8 cellular contexts compared by ENCODE assay signal in genomic region chr11:72103754-72104167, GRCh38. TPM values are rescaled to one million over a fixed set of nuclear protein-coding genes. Genes with fewer than 3 reads are reported as not detected.
DNase-seq lines count a peak whose midpoint lies in the region; ATAC-seq and TF ChIP-seq lines count a peak whose summit lies in the region.

No MANE protein-coding gene starts in this region.

- DNase-seq in HFF-Myc (ENCODE audit: extremely low read depth, low read depth) (no peak), AG08396 (ENCODE audit: low spot score) (no peak), NCI-H526 treated with DMSO at 0.1 percent for 48 hours (lab: John Stamatoyannopoulos, UW) (no peak), DMS53 treated with DMSO at 0.1 percent for 48 hours (lab: John Stamatoyannopoulos, UW; ENCODE audit: unreplicated experiment) (no peak)

- H3K4me1 Mint-ChIP-seq in activated T-helper 17 cell treated with anti-CD3 and anti-CD28 coated beads, Interleukin-2, amount 50 U/mL, for 72 hours: peaks cover 36% of the 10 kb centered on the region
- peaks cover 47% of the 10 kb centered on the region for H3K4me1 Mint-ChIP-seq in stimulated activated memory B cell treated with anti-CD40 and anti-IgM and Interleukin-4, amounts not matched to agents 10 μg/mL and 1 μg/mL and 100 μg/mL, for 72 hours

- H3K36me3 Mint-ChIP-seq in activated T-helper 17 cell treated with anti-CD3 and anti-CD28 coated beads, Interleukin-2, amount 50 U/mL, for 72 hours (ENCODE audit: low read depth): peaks cover 45% of the 10 kb centered on the region
- peaks cover 33% of the 10 kb centered on the region for H3K36me3 Mint-ChIP-seq in stimulated activated memory B cell treated with anti-CD40 and anti-IgM and Interleukin-4, amounts not matched to agents 10 μg/mL and 1 μg/mL and 100 μg/mL, for 72 hours

- no peaks in the 10 kb centered on the region for H3K9me3 Mint-ChIP-seq in activated T-helper 17 cell treated with anti-CD3 and anti-CD28 coated beads, Interleukin-2, amount 50 U/mL, for 72 hours
- peaks cover 4% of the 10 kb centered on the region for H3K9me3 Mint-ChIP-seq in stimulated activated memory B cell treated with anti-CD40 and anti-IgM and Interleukin-4, amounts not matched to agents 10 μg/mL and 1 μg/mL and 100 μg/mL, for 72 hours

- peak overlapping the region; percentile 96 for H3K27ac Mint-ChIP-seq in activated T-helper 17 cell treated with anti-CD3 and anti-CD28 coated beads, Interleukin-2, amount 50 U/mL, for 72 hours
- H3K27ac Mint-ChIP-seq in stimulated activated memory B cell treated with anti-CD40 and anti-IgM and Interleukin-4, amounts not matched to agents 10 μg/mL and 1 μg/mL and 100 μg/mL, for 72 hours: peak overlapping the region; percentile 96

- H3K4me3 ChIP-seq in HFF-Myc (replicated peaks; ENCODE audit: low read depth, low read length) (peak overlapping the region; percentile 75), iPS-11a (ENCODE audit: low read depth, low read length) (peak overlapping the region; percentile 28)

- H3K27me3 Mint-ChIP-seq in activated T-helper 17 cell treated with anti-CD3 and anti-CD28 coated beads, Interleukin-2, amount 50 U/mL, for 72 hours: no peaks in the 10 kb centered on the region
- no peaks in the 10 kb centered on the region for H3K27me3 Mint-ChIP-seq in stimulated activated memory B cell treated with anti-CD40 and anti-IgM and Interleukin-4, amounts not matched to agents 10 μg/mL and 1 μg/mL and 100 μg/mL, for 72 hours

- peak overlapping the region; percentile 92 for H3K4me3 Mint-ChIP-seq in activated T-helper 17 cell treated with anti-CD3 and anti-CD28 coated beads, Interleukin-2, amount 50 U/mL, for 72 hours
- H3K4me3 Mint-ChIP-seq in stimulated activated memory B cell treated with anti-CD40 and anti-IgM and Interleukin-4, amounts not matched to agents 10 μg/mL and 1 μg/mL and 100 μg/mL, for 72 hours: peak overlapping the region; percentile 95

- no peak for TF ChIP-seq CTCF in HFF-Myc (IDR thresholded peaks at IDR 0.05; ENCODE audit: low read depth, low read length, missing control alignments)

- ATAC-seq in activated T-helper 17 cell treated with anti-CD3 and anti-CD28 coated beads, Interleukin-2, amount 50 U/mL, for 72 hours (replicated peaks): no peak
- no peak for ATAC-seq in stimulated activated memory B cell treated with anti-CD40 and anti-IgM and Interleukin-4, amounts not matched to agents 10 μg/mL and 1 μg/mL and 100 μg/mL, for 72 hours
- ATAC-seq in HG02852 (IDR thresholded peaks at IDR 0.05; ENCODE audit: unreplicated experiment): no peak

RNA-seq across cellular contexts. Expression of gene LAMTOR1, which starts 0.7 kb away (rescaled TPM):
- 10 to 100 TPM; 53.4 to 69.1 TPM for total RNA-seq in activated T-helper 17 cell treated with anti-CD3 and anti-CD28 coated beads, Interleukin-2, amount 50 U/mL, for 72 hours

RNA-seq across cellular contexts. Expression of gene TOMT, which starts 2.0 kb away (rescaled TPM):
- under 1 TPM in 1 of 2 donors, not detected in 1; 0.26 TPM for total RNA-seq in activated T-helper 17 cell treated with anti-CD3 and anti-CD28 coated beads, Interleukin-2, amount 50 U/mL, for 72 hours

RNA-seq across cellular contexts. Expression of gene ANAPC15, which starts 8.7 kb away (rescaled TPM):
- total RNA-seq in activated T-helper 17 cell treated with anti-CD3 and anti-CD28 coated beads, Interleukin-2, amount 50 U/mL, for 72 hours: 10 to 100 TPM; 35.5 to 65.6 TPM

RNA-seq across cellular contexts. Expression of gene LRRC51, which starts 23.1 kb away (rescaled TPM):
- total RNA-seq in activated T-helper 17 cell treated with anti-CD3 and anti-CD28 coated beads, Interleukin-2, amount 50 U/mL, for 72 hours: 1 to 10 TPM; 3.3 to 5.4 TPM

RNA-seq across cellular contexts. Expression of gene NUMA1, which starts 23.4 kb away (rescaled TPM):
- 100 to 1,000 TPM; 179 to 277 TPM for total RNA-seq in activated T-helper 17 cell treated with anti-CD3 and anti-CD28 coated beads, Interleukin-2, amount 50 U/mL, for 72 hours
